1 cellular context compared by ENCODE assay signal in genomic region chr1:150006881-150007401, GRCh38.
TF ChIP-seq lines count a peak whose summit lies in the region.

No MANE protein-coding gene starts in this region.

TF ChIP-seq in IMR-90, 13 proteins besides CTCF, POLR2A, EP300 and RAD21 (continued from another document):
- TF ChIP-seq MAZ (IDR thresholded peaks at IDR 0.05; ENCODE audit: borderline replicate concordance, low read depth, low read length) = peak; percentile 60
- TF ChIP-seq BHLHE40 (IDR thresholded peaks at IDR 0.05; ENCODE audit: low read depth, low read length) = no peak; the same call in 1 of the 2 replicates
- TF ChIP-seq MXI1 (IDR thresholded peaks at IDR 0.05; ENCODE audit: borderline replicate concordance, low read depth, low read length) = no peak
- TF ChIP-seq FOS (IDR thresholded peaks at IDR 0.05; ENCODE audit: low read depth, low read length) = peak; percentile 48
- TF ChIP-seq CEBPB (IDR thresholded peaks at IDR 0.05; ENCODE audit: low read depth, low read length) = peak; percentile 74
